16 cellular contexts compared by ENCODE assay signal in the genomic region with DNA sequence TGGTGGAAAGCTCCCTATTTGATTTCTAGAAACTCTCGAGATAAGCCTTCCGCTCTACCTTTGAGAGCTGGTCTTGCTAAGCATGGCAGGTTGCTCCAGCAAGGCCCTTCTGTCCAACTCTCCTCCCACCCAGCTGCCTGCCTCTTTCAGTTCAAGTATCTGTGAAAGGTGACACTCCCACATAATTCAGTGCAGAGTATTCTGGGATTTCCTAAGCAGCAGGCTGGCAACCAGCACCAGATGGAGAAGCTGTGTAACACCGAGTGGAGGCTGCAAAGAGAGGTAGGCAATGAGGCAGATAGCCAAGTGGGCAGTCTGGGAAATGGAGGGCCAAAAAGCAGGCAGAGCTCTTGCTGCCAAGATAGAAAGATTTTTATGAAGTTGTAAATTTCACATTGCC.
DNase-seq lines count a peak whose midpoint lies in the region; ATAC-seq and TF ChIP-seq lines count a peak whose summit lies in the region.
"Had no signal": no experiment of that assay in that cellular context is flagged by ENCODE, and none has a peak within 500 bp of the region (broad histone marks: within the 10 kb centered on the region; RNA-seq: fewer than 3 reads in every experiment).

No MANE protein-coding gene starts in this region.

- peaks cover 27% of the 10 kb centered on the region for H3K4me1 Mint-ChIP-seq in nephron progenitor cell
- H3K4me1 Mint-ChIP-seq: CD14-positive monocyte had no signal

- ATAC-seq in HG02884 (IDR thresholded peaks at IDR 0.05; ENCODE audit: unreplicated experiment): no peak
- ATAC-seq: activated T-cell treated with anti-CD3 and anti-CD28 coated beads, Interleukin-2, amount 50 U/mL, for 72 hours; Panc1 had no signal

- no peak overlapping the region for H3K4me3 Mint-ChIP-seq in nephron progenitor cell
- H3K4me3 Mint-ChIP-seq: activated CD4-positive, alpha-beta T cell treated with anti-CD3 and anti-CD28 coated beads, Interleukin-2, amount 10 ng/mL, durations not matched to agents 24 days and 14 days; activated T-cell treated with anti-CD3 and anti-CD28 coated beads, Interleukin-2, amount 50 U/mL, for 72 hours; CD14-positive monocyte; H9 had no signal

- no peaks in the 10 kb centered on the region for H3K27me3 Mint-ChIP-seq in nephron progenitor cell (ENCODE audit: low read depth, poor library complexity)
- H3K27me3 Mint-ChIP-seq: progenitor cell of endocrine pancreas had no signal

- H3K27ac Mint-ChIP-seq in nephron progenitor cell: no peak overlapping the region
- H3K27ac Mint-ChIP-seq: activated CD4-positive, alpha-beta T cell treated with anti-CD3 and anti-CD28 coated beads, Interleukin-2, amount 10 ng/mL, durations not matched to agents 24 days and 14 days; activated T-cell treated with anti-CD3 and anti-CD28 coated beads, Interleukin-2, amount 50 U/mL, for 72 hours; CD14-positive monocyte; H9; progenitor cell of endocrine pancreas had no signal

- TF ChIP-seq POLR2A in erythroblast (IDR thresholded peaks at IDR 0.05; ENCODE audit: low read length): no peak

- TF ChIP-seq CTCF in nephron progenitor cell (IDR thresholded peaks at IDR 0.05): no peak

- POLR2A ChIA-PET in HEK293T (lab: Yijun Ruan, JAX): no interaction called here

- DNase-seq in HEK293T (ENCODE audit: extremely low spot score): peak; percentile 10
- DNase-seq in NCI-H2107 treated with DMSO at 0.1 percent for 48 hours (lab: John Stamatoyannopoulos, UW; ENCODE audit: unreplicated experiment): peak; percentile 97
- DNase-seq in SHP77 treated with DMSO at 0.1 percent for 48 hours (lab: John Stamatoyannopoulos, UW): peak; percentile 87
- peak; percentile 10 for DNase-seq in nephron progenitor cell
- DNase-seq in SW 1271 (lab: John Stamatoyannopoulos, UW): no peak
- no peak for DNase-seq in erythroblast (lab: John Stamatoyannopoulos, UW)
- DNase-seq in cortex of kidney (lab: John Stamatoyannopoulos, UW): no peak
- DNase-seq: activated CD4-positive, alpha-beta T cell treated with anti-CD3 and anti-CD28 coated beads, Interleukin-2, amount 10 ng/mL, durations not matched to agents 24 days and 14 days; activated T-cell treated with anti-CD3 and anti-CD28 coated beads, Interleukin-2, amount 50 U/mL, for 72 hours; GDM1; H9; midbrain had no signal

- no peaks in the 10 kb centered on the region for H3K9me3 Mint-ChIP-seq in nephron progenitor cell
- H3K9me3 Mint-ChIP-seq: activated CD4-positive, alpha-beta T cell treated with anti-CD3 and anti-CD28 coated beads, Interleukin-2, amount 10 ng/mL, durations not matched to agents 24 days and 14 days; activated T-cell treated with anti-CD3 and anti-CD28 coated beads, Interleukin-2, amount 50 U/mL, for 72 hours; H9 had no signal

- CTCF ChIA-PET in HEK293T (lab: Yijun Ruan, JAX): interaction anchor here (1.0 kb wide), 1 partner anchor 17 kb away, joined by 3 read pairs; no protein-coding TSS in a partner anchor

- H3K36me3 Mint-ChIP-seq in nephron progenitor cell (ENCODE audit: low read depth): no peaks in the 10 kb centered on the region
- H3K36me3 Mint-ChIP-seq: CD14-positive monocyte had no signal

TF ChIP-seq in HEK293T, 16 proteins besides CTCF, POLR2A, EP300 and RAD21:
- no peak for TF ChIP-seq ELF4 (IDR thresholded peaks at IDR 0.05)
- TF ChIP-seq ARNT (IDR thresholded peaks at IDR 0.05): no peak
- no peak for TF ChIP-seq BHLHE40 (IDR thresholded peaks at IDR 0.05; ENCODE audit: borderline replicate concordance)
- no peak for TF ChIP-seq LEF1 (IDR thresholded peaks at IDR 0.05; ENCODE audit: borderline replicate concordance)
- no peak for TF ChIP-seq NFRKB (IDR thresholded peaks at IDR 0.05)
- no peak for TF ChIP-seq HDGF (IDR thresholded peaks at IDR 0.05; ENCODE audit: borderline replicate concordance)
- TF ChIP-seq L3MBTL2 (conservative IDR thresholded peaks at IDR 0.05): no peak

Comparison
In these comparisons a context has a peak if more than half of its experiments do, and no peak if none do; other contexts are left out.
1. DNase-seq: peak in HEK293T (single experiment), NCI-H2107 treated with DMSO at 0.1 percent for 48 hours (single experiment), SHP77 treated with DMSO at 0.1 percent for 48 hours (single experiment) and nephron progenitor cell (single experiment); none in SW 1271 (0 of 2), erythroblast (0 of 2) and cortex of kidney (single experiment).